11 cellular contexts compared by ENCODE assay signal in the genomic region with DNA sequence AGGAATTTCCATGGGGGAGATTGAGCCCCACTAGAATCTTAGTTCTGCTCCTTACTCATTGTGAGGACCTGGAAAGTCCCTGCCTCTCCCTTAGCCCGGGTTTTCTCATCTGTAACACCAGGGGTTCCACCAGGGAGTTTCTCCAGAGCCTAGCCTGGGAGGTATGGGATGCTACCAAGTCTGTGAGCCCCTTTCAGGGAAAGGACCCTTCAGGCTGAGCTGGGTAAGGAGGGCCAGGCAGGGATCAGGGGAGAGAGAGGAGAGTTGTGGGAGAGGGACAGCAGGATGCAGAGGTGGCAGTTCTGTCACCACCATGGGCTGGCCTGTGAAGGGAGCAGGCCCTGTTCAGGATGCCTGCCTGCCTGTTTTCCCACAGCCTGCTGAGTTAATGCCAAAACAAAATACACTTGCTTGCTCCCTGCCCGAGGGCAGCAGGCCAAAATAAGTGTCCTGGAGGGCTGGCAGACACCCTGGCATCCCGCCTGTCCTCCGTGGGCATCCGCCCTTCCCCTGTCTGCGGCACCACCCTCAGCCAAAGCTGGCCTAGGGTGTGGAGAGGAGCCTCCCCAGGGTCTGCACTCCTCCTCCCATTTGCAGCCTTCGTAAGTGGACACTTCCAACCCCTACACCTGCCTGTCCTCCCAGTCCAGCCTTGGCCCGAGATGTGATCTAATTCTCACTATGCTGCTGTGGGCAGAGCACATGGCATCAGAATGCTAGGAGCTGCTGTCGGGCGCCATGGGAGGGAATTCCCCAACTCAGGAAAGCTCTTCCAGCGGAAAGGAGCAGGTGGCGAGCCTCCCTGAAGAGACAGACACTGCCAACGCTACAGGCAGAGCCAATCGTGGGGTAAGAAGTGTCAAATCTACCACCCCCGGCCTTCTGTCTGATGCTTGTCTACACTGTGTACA. TPM values are rescaled to one million over a fixed set of nuclear protein-coding genes. Genes with fewer than 3 reads are reported as not detected.
DNase-seq lines count a peak whose midpoint lies in the region; ATAC-seq, FAIRE-seq and TF ChIP-seq lines count a peak whose summit lies in the region.
"Had no signal": no experiment of that assay in that cellular context is flagged by ENCODE, and none has a peak within 500 bp of the region (broad histone marks: within the 10 kb centered on the region; RNA-seq: fewer than 3 reads in every experiment).

No MANE protein-coding gene starts in this region.

- peaks cover 6% of the 10 kb centered on the region for H3F3A ChIP-seq in GM23338 (replicated peaks; ENCODE audit: low read depth)

- peaks cover 20% of the 10 kb centered on the region for H3K4me1 Mint-ChIP-seq in GM23338

- no peak for TF ChIP-seq EP300 in sigmoid colon (IDR thresholded peaks at IDR 0.05)

- H3K36me3 Mint-ChIP-seq in GM23338 (ENCODE audit: low read depth), result no peaks in the 10 kb centered on the region

- H4K20me1 ChIP-seq in GM23338 (replicated peaks; ENCODE audit: insufficient read depth), result no peaks in the 10 kb centered on the region

- H2AFZ ChIP-seq in GM23338, result no peak overlapping the region

- intact Hi-C loops in Right ventricle myocardium superior (cut with DNase I), result loop anchor here (10.0 kb wide), 1 partner anchor 223 kb away; no protein-coding TSS in a partner anchor
- intact Hi-C loops in sigmoid colon (cut with DNase I), result loop anchor here (10.0 kb wide), 1 partner anchor 423 kb away; no protein-coding TSS in a partner anchor

- no peaks in the 10 kb centered on the region for H3K79me2 ChIP-seq in GM23338 (replicated peaks; ENCODE audit: insufficient read depth)

- DNase-seq in GM23338 (ENCODE audit: low spot score) (no peak), NCI-H69 (lab: John Stamatoyannopoulos, UW) (peak; percentile 63), Right ventricle myocardium superior (peak; percentile 81), sigmoid colon (peak; percentile 73), T-helper 2 cell (no peak), RCC 7860 (ENCODE audit: low spot score) (no peak), SIG-M5 (lab: John Stamatoyannopoulos, UW) (no peak)
- DNase-seq: NCI-H526 treated with DMSO at 0.1 percent for 48 hours, uterus had no signal

- no peaks in the 10 kb centered on the region for H3K9me3 ChIP-seq in sigmoid colon
- H3K9me3 ChIP-seq: uterus had no signal

- H3K27ac ChIP-seq in GM23338 (ENCODE audit: low read depth) (no peak overlapping the region), sigmoid colon (peak overlapping the region; percentile 68 to 77 (median 76))
- H3K27ac ChIP-seq: uterus had no signal

- ATAC-seq in GM23338 (peak; percentile 33), Right ventricle myocardium superior (ENCODE audit: poor library complexity) (peak; percentile 90), GM21737 (IDR thresholded peaks at IDR 0.05; ENCODE audit: unreplicated experiment) (no peak)

- no peak overlapping the region for H3K4me3 Mint-ChIP-seq in GM23338

- no peaks in the 10 kb centered on the region for H3K9me2 ChIP-seq in GM23338 (ENCODE audit: insufficient read depth)

- H3K9me3 Mint-ChIP-seq in GM23338, result no peaks in the 10 kb centered on the region

- H3K27me3 ChIP-seq in GM23338 (ENCODE audit: insufficient read depth) (no peaks in the 10 kb centered on the region), sigmoid colon (no peaks in the 10 kb centered on the region)
- H3K27me3 ChIP-seq: uterus had no signal

- H3K4me2 ChIP-seq in GM23338, result no peak overlapping the region

- H3K4me1 ChIP-seq in GM23338 (ENCODE audit: insufficient read depth) (peaks cover 14% of the 10 kb centered on the region), sigmoid colon (peaks cover 0 to 59% (median 43%) of the 10 kb centered on the region in 4 donors)
- H3K4me1 ChIP-seq: uterus had no signal

- H3K27ac Mint-ChIP-seq in GM23338, result no peak overlapping the region

- H3K36me3 ChIP-seq in GM23338 (ENCODE audit: insufficient read depth) (no peaks in the 10 kb centered on the region), sigmoid colon (no peaks in the 10 kb centered on the region)
- H3K36me3 ChIP-seq: uterus had no signal

- no peak overlapping the region for H3K4me3 ChIP-seq in GM23338
- no peak overlapping the region for H3K4me3 ChIP-seq in sigmoid colon
- H3K4me3 ChIP-seq: uterus had no signal

- FAIRE-seq in RCC 7860 (lab: Jason Lieb, UNC), result no peak
- FAIRE-seq: colon had no signal

- TF ChIP-seq CTCF in GM23338 (conservative IDR thresholded peaks at IDR 0.05; ENCODE audit: low read depth in 2 of 2) (no peak), sigmoid colon (IDR thresholded peaks at IDR 0.05) (no peak)

- peaks cover 5% of the 10 kb centered on the region for H3K27me3 Mint-ChIP-seq in GM23338 (ENCODE audit: insufficient read depth, low read depth, poor library complexity)

- 65 to 72% methylated on average over 15 of the region's 15 CpGs for WGBS in sigmoid colon, 2 donors

- TF ChIP-seq POLR2A in sigmoid colon (IDR thresholded peaks at IDR 0.05), result no peak

TF ChIP-seq in GM23338, 12 proteins besides CTCF, POLR2A, EP300 and RAD21 (continues in another document):
- TF ChIP-seq, protein P1, sequence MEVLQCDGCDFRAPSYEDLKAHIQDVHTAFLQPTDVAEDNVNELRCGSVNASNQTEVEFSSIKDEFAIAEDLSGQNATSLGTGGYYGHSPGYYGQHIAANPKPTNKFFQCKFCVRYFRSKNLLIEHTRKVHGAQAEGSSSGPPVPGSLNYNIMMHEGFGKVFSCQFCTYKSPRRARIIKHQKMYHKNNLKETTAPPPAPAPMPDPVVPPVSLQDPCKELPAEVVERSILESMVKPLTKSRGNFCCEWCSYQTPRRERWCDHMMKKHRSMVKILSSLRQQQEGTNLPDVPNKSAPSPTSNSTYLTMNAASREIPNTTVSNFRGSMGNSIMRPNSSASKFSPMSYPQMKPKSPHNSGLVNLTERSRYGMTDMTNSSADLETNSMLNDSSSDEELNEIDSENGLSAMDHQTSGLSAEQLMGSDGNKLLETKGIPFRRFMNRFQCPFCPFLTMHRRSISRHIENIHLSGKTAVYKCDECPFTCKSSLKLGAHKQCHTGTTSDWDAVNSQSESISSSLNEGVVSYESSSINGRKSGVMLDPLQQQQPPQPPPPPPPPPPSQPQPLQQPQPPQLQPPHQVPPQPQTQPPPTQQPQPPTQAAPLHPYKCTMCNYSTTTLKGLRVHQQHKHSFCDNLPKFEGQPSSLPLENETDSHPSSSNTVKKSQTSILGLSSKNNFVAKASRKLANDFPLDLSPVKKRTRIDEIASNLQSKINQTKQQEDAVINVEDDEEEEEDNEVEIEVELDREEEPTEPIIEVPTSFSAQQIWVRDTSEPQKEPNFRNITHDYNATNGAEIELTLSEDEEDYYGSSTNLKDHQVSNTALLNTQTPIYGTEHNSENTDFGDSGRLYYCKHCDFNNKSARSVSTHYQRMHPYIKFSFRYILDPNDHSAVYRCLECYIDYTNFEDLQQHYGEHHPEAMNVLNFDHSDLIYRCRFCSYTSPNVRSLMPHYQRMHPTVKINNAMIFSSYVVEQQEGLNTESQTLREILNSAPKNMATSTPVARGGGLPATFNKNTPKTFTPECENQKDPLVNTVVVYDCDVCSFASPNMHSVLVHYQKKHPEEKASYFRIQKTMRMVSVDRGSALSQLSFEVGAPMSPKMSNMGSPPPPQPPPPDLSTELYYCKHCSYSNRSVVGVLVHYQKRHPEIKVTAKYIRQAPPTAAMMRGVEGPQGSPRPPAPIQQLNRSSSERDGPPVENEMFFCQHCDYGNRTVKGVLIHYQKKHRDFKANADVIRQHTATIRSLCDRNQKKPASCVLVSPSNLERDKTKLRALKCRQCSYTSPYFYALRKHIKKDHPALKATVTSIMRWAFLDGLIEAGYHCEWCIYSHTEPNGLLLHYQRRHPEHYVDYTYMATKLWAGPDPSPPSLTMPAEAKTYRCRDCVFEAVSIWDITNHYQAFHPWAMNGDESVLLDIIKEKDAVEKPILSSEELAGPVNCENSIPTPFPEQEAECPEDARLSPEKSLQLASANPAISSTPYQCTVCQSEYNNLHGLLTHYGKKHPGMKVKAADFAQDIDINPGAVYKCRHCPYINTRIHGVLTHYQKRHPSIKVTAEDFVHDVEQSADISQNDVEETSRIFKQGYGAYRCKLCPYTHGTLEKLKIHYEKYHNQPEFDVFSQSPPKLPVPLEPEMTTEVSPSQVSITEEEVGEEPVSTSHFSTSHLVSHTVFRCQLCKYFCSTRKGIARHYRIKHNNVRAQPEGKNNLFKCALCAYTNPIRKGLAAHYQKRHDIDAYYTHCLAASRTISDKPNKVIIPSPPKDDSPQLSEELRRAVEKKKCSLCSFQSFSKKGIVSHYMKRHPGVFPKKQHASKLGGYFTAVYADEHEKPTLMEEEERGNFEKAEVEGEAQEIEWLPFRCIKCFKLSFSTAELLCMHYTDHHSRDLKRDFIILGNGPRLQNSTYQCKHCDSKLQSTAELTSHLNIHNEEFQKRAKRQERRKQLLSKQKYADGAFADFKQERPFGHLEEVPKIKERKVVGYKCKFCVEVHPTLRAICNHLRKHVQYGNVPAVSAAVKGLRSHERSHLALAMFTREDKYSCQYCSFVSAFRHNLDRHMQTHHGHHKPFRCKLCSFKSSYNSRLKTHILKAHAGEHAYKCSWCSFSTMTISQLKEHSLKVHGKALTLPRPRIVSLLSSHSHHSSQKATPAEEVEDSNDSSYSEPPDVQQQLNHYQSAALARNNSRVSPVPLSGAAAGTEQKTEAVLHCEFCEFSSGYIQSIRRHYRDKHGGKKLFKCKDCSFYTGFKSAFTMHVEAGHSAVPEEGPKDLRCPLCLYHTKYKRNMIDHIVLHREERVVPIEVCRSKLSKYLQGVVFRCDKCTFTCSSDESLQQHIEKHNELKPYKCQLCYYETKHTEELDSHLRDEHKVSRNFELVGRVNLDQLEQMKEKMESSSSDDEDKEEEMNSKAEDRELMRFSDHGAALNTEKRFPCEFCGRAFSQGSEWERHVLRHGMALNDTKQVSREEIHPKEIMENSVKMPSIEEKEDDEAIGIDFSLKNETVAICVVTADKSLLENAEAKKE (CRISPR knock-in tag; IDR thresholded peaks at IDR 0.05), result no peak
- TF ChIP-seq CREB1 (CRISPR knock-in tag; IDR thresholded peaks at IDR 0.05; ENCODE audit: low read depth) (no peak), EZH2phosphoT487 (IDR thresholded peaks at IDR 0.05; ENCODE audit: unreplicated experiment) (no peak), STAT1 (IDR thresholded peaks at IDR 0.05; ENCODE audit: unreplicated experiment) (no peak), JUNB (IDR thresholded peaks at IDR 0.05; ENCODE audit: unreplicated experiment) (no peak), POLR2AphosphoS5 (IDR thresholded peaks at IDR 0.05; ENCODE audit: low read depth) (no peak), ZNF331 (CRISPR knock-in tag; IDR thresholded peaks at IDR 0.05; ENCODE audit: low read depth) (no peak), ZNF114 (CRISPR knock-in tag; IDR thresholded peaks at IDR 0.05) (no peak)

RNA-seq across cellular contexts. Expression of a gene that starts 5.9 kb away (rescaled TPM):
- total RNA-seq in GM23338 (2014; rRNA removed; shearing (Covaris generic)), result 3.3 and 5.2 TPM in 2 replicates
- polyA plus RNA-seq in GM23338 (2016; fragmentation: Nextera tagmentation; extraction: Ambion mirVana), result 3.5 and 3.6 TPM in 2 replicates
- total RNA-seq in Right ventricle myocardium superior, result 40.4 TPM
- 10 to 100 TPM; 16.4 to 36.3 (median 19.4) TPM for total RNA-seq in sigmoid colon
- polyA plus RNA-seq in sigmoid colon, result 10 to 100 TPM in 1 of 3 donors, 1 to 10 TPM in 2; 6.9 to 19.3 (median 7.2) TPM

Comparison
In these comparisons a context has a peak if more than half of its experiments do, and no peak if none do; other contexts are left out.
1. DNase-seq: peak in NCI-H69 (single experiment), Right ventricle myocardium superior (single experiment) and sigmoid colon (single experiment); none in GM23338 (single experiment), T-helper 2 cell (0 of 5), RCC 7860 (single experiment) and SIG-M5 (single experiment).